Comparison of ENCODE assay signal across 13 cellular contexts in the genomic region with DNA sequence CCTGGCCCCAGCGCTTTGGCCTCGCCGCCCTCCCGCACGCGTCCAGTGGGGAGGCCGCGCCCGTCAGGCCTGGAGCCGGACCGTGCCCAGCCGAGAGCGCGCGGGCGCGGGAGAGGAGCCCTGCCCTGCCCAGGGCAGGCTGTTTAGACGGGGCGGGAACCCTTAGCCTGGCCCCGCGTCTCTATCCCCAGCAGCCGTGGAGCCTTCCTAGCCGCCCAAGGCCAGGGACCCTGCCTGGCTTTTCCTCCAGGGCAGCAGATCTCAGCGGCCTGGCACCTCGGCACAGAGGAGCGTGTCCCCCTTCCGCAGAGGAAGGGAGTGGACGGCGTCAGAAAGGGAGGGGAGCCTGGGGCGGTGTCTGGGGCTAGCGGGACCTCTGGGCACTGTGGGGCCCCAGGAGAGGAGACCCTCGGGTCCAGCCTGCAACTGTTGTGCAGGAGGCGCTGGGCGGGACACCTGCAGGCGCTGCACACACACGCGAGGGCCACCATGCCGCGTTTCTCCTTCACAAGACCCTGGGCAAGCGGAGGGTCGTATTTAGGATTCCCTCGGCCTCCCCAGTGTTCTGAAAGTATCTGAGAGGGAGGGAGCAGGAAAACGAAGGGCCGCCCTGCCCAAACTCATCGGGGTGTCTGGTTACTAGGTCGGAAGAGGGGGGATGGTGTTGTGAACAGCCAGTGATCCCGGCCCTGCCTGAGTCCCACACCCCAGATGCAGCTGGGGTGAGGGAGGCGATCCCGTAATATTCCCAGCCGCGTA. TPM values are rescaled to one million over a fixed set of nuclear protein-coding genes. Genes with fewer than 3 reads are reported as not detected.
DNase-seq lines count a peak whose midpoint lies in the region; ATAC-seq, FAIRE-seq and TF ChIP-seq lines count a peak whose summit lies in the region.
"Had no signal": no experiment of that assay in that cellular context is flagged by ENCODE, and none has a peak within 500 bp of the region (broad histone marks: within the 10 kb centered on the region; RNA-seq: fewer than 3 reads in every experiment).

No MANE protein-coding gene starts in this region.

- FAIRE-seq in A549 (lab: Jason Lieb, UNC): no peak
- FAIRE-seq: colon, D721Med, small intestine had no signal

- H3F3A ChIP-seq in GM23248 (ENCODE audit: insufficient read depth): no peaks in the 10 kb centered on the region

- DNase-seq in A549 (ENCODE audit: low read depth in 1 of 2, low spot score in 1 of 2): no peak
- DNase-seq in GM23248: peak; percentile 30
- no peak for DNase-seq in effector memory CD4-positive, alpha-beta T cell
- DNase-seq in naive thymus-derived CD8-positive, alpha-beta T cell: no peak
- DNase-seq in Ammon's horn (ENCODE audit: low spot score): no peak
- no peak for DNase-seq in uterus
- no peak for DNase-seq in RPMI8226
- DNase-seq: NCI-H2029, SIG-M5, small intestine had no signal

- peaks cover 9 to 25% (median 22%) of the 10 kb centered on the region in 4 donors for H3K4me1 Mint-ChIP-seq in naive thymus-derived CD8-positive, alpha-beta T cell

- no peaks in the 10 kb centered on the region for H4K20me1 ChIP-seq in GM23248 (ENCODE audit: insufficient read depth)

- POLR2A ChIA-PET in A549 (lab: Yijun Ruan, JAX): no interaction called here
- POLR2A ChIA-PET in naive thymus-derived CD8-positive, alpha-beta T cell (lab: Charles Lee): interaction anchor here (0.6 kb wide), 1 partner anchor 328 kb away, joined by 3 read pairs; no protein-coding TSS in a partner anchor

- peaks cover 28 to 68% (median 49%) of the 10 kb centered on the region in 5 donors for H3K27me3 Mint-ChIP-seq in naive thymus-derived CD8-positive, alpha-beta T cell

- TF ChIP-seq RAD21 in A549 (conservative IDR thresholded peaks at IDR 0.05 in 1 of 2, IDR thresholded peaks at IDR 0.05 in 1 of 2): no peak

- no peaks in the 10 kb centered on the region for H3K9me2 ChIP-seq in GM23248 (ENCODE audit: insufficient read depth)

- peak overlapping the region; percentile 60 to 80; a peak in 5 of 6 replicates for H3K27ac ChIP-seq in A549
- H3K27ac ChIP-seq in GM23248: no peak overlapping the region
- no peak overlapping the region for H3K27ac ChIP-seq in effector memory CD4-positive, alpha-beta T cell (ENCODE audit: insufficient read depth, low read length, poor library complexity, severe bottlenecking)
- H3K27ac ChIP-seq in uterus: no peak overlapping the region

- no peak overlapping the region for H3K9ac ChIP-seq in GM23248

- CTCF ChIA-PET in A549 (lab: Yijun Ruan, JAX): interaction anchor here (1.0 to 7.5 kb wide), 12 partner anchors 15 to 503 kb away, joined by 3 to 53 read pairs (median 10); a partner anchor contains a TSS

- no peaks in the 10 kb centered on the region for H3K79me2 ChIP-seq in GM23248 (ENCODE audit: insufficient read depth)

- TF ChIP-seq CTCF in A549 (IDR thresholded peaks at IDR 0.05) (no peak), uterus (IDR thresholded peaks at IDR 0.05) (no peak)

- in situ Hi-C loops in GM23248 (cut with MboI): no loop called here

- H3K9me3 ChIP-seq in A549 (no peaks in the 10 kb centered on the region), GM23248 (ENCODE audit: low read depth) (no peaks in the 10 kb centered on the region), uterus (no peaks in the 10 kb centered on the region)
- no peaks in the 10 kb centered on the region for H3K9me3 ChIP-seq in effector memory CD4-positive, alpha-beta T cell (ENCODE audit: control insufficient read depth, low read length)

- peaks cover 0 to 5% (median 0%) of the 10 kb centered on the region in 3 donors for H3K36me3 Mint-ChIP-seq in naive thymus-derived CD8-positive, alpha-beta T cell

- ATAC-seq in A549 (no peak), HG03342 (IDR thresholded peaks at IDR 0.05; ENCODE audit: unreplicated experiment) (no peak)
- no peak for ATAC-seq in naive thymus-derived CD8-positive, alpha-beta T cell

- WGBS in A549 (ENCODE audit: missing lambda C conversion rate): 83% methylated on average over 51 of the region's 51 CpGs
- WGBS in GM23248 (ENCODE audit: low coverage in 1 of 2, low lambda C conversion rate in 2 of 2, missing lambda C conversion rate in 2 of 2), 2 experiments: 21 to 22% methylated on average over 35 to 44 of the region's 51 CpGs

- H3K36me3 ChIP-seq in GM23248 (ENCODE audit: low read depth) (no peaks in the 10 kb centered on the region), uterus (no peaks in the 10 kb centered on the region)
- no peaks in the 10 kb centered on the region for H3K36me3 ChIP-seq in effector memory CD4-positive, alpha-beta T cell (ENCODE audit: control insufficient read depth, insufficient read depth, low read length)

- H3K9me3 Mint-ChIP-seq in naive thymus-derived CD8-positive, alpha-beta T cell: no peaks in the 10 kb centered on the region

- H3K4me2 ChIP-seq in A549: peak overlapping the region; percentile 95
- peak overlapping the region; percentile 14 for H3K4me2 ChIP-seq in GM23248 (ENCODE audit: unreplicated experiment)

- peak overlapping the region in 1 of 10 donors; percentile 14 for H3K27ac Mint-ChIP-seq in naive thymus-derived CD8-positive, alpha-beta T cell

- no peak overlapping the region for H2AFZ ChIP-seq in GM23248

- H3K4me3 ChIP-seq in A549 (peak overlapping the region; percentile 54), GM23248 (peak overlapping the region; percentile 49), uterus (peak overlapping the region in 1 of 2 donors; percentile 17)
- H3K4me3 ChIP-seq in effector memory CD4-positive, alpha-beta T cell (ENCODE audit: insufficient read depth, low read depth, low read length, poor library complexity, severe bottlenecking): peak overlapping the region; percentile 47

- no peak for TF ChIP-seq EP300 in A549 (IDR thresholded peaks at IDR 0.05)

- H3K4me3 Mint-ChIP-seq in naive thymus-derived CD8-positive, alpha-beta T cell: peak overlapping the region; percentile 24 to 77 (median 64)

- intact Hi-C loops in uterus (cut with DNase I; ENCODE audit: low total_unique reads): no loop called here

- H3K27me3 ChIP-seq in GM23248 (replicated peaks; ENCODE audit: insufficient read depth) (peaks cover 78% of the 10 kb centered on the region), uterus (peaks cover 43% of the 10 kb centered on the region in 2 donors)
- H3K27me3 ChIP-seq in effector memory CD4-positive, alpha-beta T cell (replicated peaks; ENCODE audit: control insufficient read depth, insufficient read depth, low read length, poor library complexity, severe bottlenecking): peaks cover 53% of the 10 kb centered on the region

- TF ChIP-seq POLR2A in A549 (IDR thresholded peaks at IDR 0.05; ENCODE audit: low read length) (no peak), uterus (IDR thresholded peaks at IDR 0.05) (no peak)

- H3K4me1 ChIP-seq in A549: peaks cover 64% of the 10 kb centered on the region
- H3K4me1 ChIP-seq in GM23248 (ENCODE audit: insufficient read depth): 0 out of 2 replicates have a peak, but pooled peaks cover 7% of the 10 kb centered on the region
- peaks cover 45% of the 10 kb centered on the region for H3K4me1 ChIP-seq in effector memory CD4-positive, alpha-beta T cell (ENCODE audit: control insufficient read depth, insufficient read depth, low read length, poor library complexity, severe bottlenecking)
- peaks cover 0 to 35% of the 10 kb centered on the region in 2 donors for H3K4me1 ChIP-seq in uterus

TF ChIP-seq in A549, 52 proteins besides CTCF, POLR2A, EP300 and RAD21:
- TF ChIP-seq, protein P1, sequence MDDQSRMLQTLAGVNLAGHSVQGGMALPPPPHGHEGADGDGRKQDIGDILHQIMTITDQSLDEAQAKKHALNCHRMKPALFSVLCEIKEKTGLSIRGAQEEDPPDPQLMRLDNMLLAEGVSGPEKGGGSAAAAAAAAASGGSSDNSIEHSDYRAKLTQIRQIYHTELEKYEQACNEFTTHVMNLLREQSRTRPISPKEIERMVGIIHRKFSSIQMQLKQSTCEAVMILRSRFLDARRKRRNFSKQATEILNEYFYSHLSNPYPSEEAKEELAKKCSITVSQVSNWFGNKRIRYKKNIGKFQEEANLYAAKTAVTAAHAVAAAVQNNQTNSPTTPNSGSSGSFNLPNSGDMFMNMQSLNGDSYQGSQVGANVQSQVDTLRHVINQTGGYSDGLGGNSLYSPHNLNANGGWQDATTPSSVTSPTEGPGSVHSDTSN (IDR thresholded peaks at IDR 0.05): no peak

RNA-seq across cellular contexts. Expression of a gene that starts 2.3 kb away (rescaled TPM):
- polyA plus RNA-seq in A549 (2011; rRNA removed) (43.6 and 43.9 TPM in 2 replicates), A549 (2017; fragmentation: RNase III; extraction: RNeasy Plus Mini Kit Qiagen cat#74134 plus additional on column Dnase treatment) (84.8 to 109 TPM (median 104 TPM) in 3 replicates), GM23248 (2016; fragmentation: Nextera tagmentation; extraction: Ambion mirVana) (0.39 and 0.43 TPM in 2 replicates)
- polyA plus RNA-seq in A549 (2012; cell fraction: cytosol; rRNA removed): 77.7 and 130 TPM in 2 replicates
- polyA plus RNA-seq in A549 (2012; cell fraction: nucleus; rRNA removed): 180 and 184 TPM in 2 replicates
- polyA minus RNA-seq in A549 (2011; rRNA and poly(A)+ RNA removed): 54.9 and 66.2 TPM in 2 replicates
- 0.25 and 1.1 TPM in 2 replicates for total RNA-seq in GM23248 (2014; rRNA removed; shearing (Covaris generic))
- not detected for total RNA-seq in naive thymus-derived CD8-positive, alpha-beta T cell
- not detected for polyA plus RNA-seq in naive thymus-derived CD8-positive, alpha-beta T cell
- total RNA-seq in uterus: 1 to 10 TPM in 2 of 4 donors, not detected in 2; 1.6 to 2.1 TPM

Comparison
In these comparisons a context has a peak if more than half of its experiments do, and no peak if none do; other contexts are left out.
1. H3K27ac ChIP-seq: peak in A549 (2 of 2); none in GM23248 (single experiment), effector memory CD4-positive, alpha-beta T cell (single experiment) and uterus (0 of 2).